ENCODE assay signal across 8 cellular contexts in the genomic region with DNA sequence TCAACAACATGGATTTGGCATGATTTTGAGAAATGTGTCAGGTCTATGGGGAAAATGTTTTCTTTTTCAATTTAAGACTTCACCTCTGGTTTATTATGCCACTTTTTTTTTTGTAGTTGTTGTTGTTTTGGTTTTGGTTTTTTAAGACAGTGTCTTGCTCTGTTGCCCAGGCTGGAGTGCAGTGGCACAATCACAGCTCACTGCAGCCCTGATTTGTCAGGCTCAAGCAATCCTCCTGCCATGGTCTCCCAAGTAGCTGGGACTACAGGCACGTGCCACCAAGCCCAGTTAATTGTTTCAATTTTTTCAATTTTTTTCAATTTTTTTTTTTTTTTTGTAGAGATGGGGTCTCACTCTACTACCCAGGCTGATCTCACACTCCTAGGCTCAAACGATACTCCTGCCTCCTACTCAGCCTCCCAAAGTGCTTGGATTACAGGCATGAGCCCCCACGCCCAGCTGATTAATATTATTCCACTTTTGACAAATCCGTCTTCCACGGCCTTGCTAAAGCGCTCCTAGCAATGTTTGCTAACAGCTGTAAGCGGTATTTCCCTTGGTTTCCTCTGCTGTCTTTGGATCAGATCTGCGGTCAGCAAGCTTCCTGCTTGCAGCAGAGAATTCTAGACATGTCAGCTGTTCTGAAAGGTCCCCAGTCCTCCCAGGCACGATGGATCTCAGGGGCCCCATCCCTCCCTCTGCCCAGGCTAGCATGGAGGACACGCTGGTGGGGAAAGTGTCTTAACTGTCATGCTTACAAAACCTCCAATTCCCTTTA. TPM values are rescaled to one million over a fixed set of nuclear protein-coding genes. Genes with fewer than 3 reads are reported as not detected.
A peak's percentile ranks its signal among the peaks of the same experiment; 100 is the strongest.
DNase-seq lines count a peak whose midpoint lies in the region; ATAC-seq, FAIRE-seq and TF ChIP-seq lines count a peak whose summit lies in the region.

No MANE protein-coding gene starts in this region.

- no peak for TF ChIP-seq CTCF in RWPE1 (conservative IDR thresholded peaks at IDR 0.05; ENCODE audit: low read depth)

- H3K27ac ChIP-seq in RWPE1 = no peak overlapping the region

- POLR2A ChIA-PET in RWPE1 (lab: Yijun Ruan, JAX; ENCODE audit: low non-redundant PET) = no interaction called here

- CTCF ChIA-PET in RWPE1 (lab: Yijun Ruan, JAX) = interaction anchor here (0.6 kb wide), 1 partner anchor 121 kb away, joined by 4 read pairs; no protein-coding TSS in a partner anchor

- no peak for ATAC-seq in GM19351 (IDR thresholded peaks at IDR 0.05; ENCODE audit: unreplicated experiment)

- DNase-seq in stimulated activated naive CD4-positive, alpha-beta T cell (lab: John Stamatoyannopoulos, UW) = peak in 4 of 6 experiments; percentile 18 to 65 (median 49)
- no peak for DNase-seq in stimulated activated naive CD4-positive, alpha-beta T cell treated with Interleukin-2 at 50 U/mL for 16 hours (lab: John Stamatoyannopoulos, UW)
- DNase-seq in amniotic epithelial cell (ENCODE audit: low read depth) = peak; percentile 60
- peak; percentile 45 to 92 for DNase-seq in lung microvascular endothelial cell (ENCODE audit: low read depth in 2 of 2)
- no peak for DNase-seq in RWPE1 (ENCODE audit: low spot score)
- no peak for DNase-seq in COLO829 (ENCODE audit: low spot score)
- no peak for DNase-seq in frontal cortex (ENCODE audit: low spot score in 2 of 2)

- no peak for FAIRE-seq in frontal cortex (lab: Jason Lieb, UNC)

RNA-seq across cellular contexts. Expression of a gene that starts 7.0 kb away (rescaled TPM):
- total RNA-seq in lung microvascular endothelial cell (0.60 and 0.65 TPM in 2 replicates), frontal cortex (0.82 TPM)

RNA-seq across cellular contexts. Expression of a gene that starts 51.3 kb away (rescaled TPM):
- total RNA-seq in lung microvascular endothelial cell = 395 and 423 TPM in 2 replicates
- 6.9 TPM for total RNA-seq in frontal cortex

RNA-seq across cellular contexts. Expression of a gene that starts 54.9 kb away (rescaled TPM):
- total RNA-seq in lung microvascular endothelial cell = 4.8 and 5.6 TPM in 2 replicates
- total RNA-seq in frontal cortex = 13.5 TPM

Comparison
In these comparisons a context has a peak if more than half of its experiments do, and no peak if none do; other contexts are left out.
1. DNase-seq: peak in stimulated activated naive CD4-positive, alpha-beta T cell (4 of 6), amniotic epithelial cell (single experiment) and lung microvascular endothelial cell (2 of 2); none in stimulated activated naive CD4-positive, alpha-beta T cell treated with Interleukin-2 at 50 U/mL for 16 hours (single experiment), RWPE1 (single experiment), COLO829 (single experiment) and frontal cortex (0 of 2).
2. RNA of a gene that starts 51.3 kb away (total RNA-seq): 395 to 423 TPM in lung microvascular endothelial cell; 6.9 TPM in frontal cortex (single experiment); every median in the first group is over 10 times any median in the second.